ENCODE assay signal across 1 cellular context in the genomic region with DNA sequence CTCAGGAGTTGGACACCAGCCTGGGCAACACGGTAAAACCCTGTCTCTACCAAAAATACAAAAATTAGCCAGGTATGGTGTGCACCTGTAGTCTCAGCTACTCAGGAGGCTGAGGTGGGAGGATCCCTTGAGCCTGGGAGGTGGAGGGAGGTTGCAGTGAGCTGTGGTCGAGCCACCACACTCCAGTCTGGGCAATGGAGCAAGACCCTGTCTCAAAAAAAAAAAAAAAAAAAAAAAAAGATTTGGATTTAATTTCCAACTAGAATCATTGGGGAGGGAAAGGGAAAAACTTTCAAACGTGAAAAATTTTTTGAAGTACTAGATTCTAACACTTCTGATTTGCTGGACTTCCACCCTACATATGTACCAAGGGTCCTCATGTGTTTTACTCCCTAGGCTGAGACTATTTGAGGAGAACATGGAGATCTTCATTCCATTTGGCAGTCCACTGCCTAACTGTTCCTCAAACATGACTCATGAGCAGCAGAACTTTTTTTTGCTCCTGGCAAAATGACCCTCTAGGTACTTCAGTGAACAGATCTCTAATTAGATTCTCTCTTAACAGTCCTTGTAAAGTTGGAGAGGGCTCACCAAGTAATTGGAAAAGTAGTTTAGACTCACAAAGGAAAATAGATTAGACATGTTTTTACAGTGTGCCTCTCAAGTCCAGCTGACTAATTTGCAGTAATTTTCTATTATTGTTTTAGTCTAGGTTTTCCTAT.
A peak's percentile ranks its signal among the peaks of the same experiment; 100 is the strongest.
TF ChIP-seq lines count a peak whose summit lies in the region.

No MANE protein-coding gene starts in this region.

TF ChIP-seq in K562, 482 proteins besides CTCF, POLR2A, EP300 and RAD21 (continued from another document and continues in another):
- TF ChIP-seq, protein P1, sequence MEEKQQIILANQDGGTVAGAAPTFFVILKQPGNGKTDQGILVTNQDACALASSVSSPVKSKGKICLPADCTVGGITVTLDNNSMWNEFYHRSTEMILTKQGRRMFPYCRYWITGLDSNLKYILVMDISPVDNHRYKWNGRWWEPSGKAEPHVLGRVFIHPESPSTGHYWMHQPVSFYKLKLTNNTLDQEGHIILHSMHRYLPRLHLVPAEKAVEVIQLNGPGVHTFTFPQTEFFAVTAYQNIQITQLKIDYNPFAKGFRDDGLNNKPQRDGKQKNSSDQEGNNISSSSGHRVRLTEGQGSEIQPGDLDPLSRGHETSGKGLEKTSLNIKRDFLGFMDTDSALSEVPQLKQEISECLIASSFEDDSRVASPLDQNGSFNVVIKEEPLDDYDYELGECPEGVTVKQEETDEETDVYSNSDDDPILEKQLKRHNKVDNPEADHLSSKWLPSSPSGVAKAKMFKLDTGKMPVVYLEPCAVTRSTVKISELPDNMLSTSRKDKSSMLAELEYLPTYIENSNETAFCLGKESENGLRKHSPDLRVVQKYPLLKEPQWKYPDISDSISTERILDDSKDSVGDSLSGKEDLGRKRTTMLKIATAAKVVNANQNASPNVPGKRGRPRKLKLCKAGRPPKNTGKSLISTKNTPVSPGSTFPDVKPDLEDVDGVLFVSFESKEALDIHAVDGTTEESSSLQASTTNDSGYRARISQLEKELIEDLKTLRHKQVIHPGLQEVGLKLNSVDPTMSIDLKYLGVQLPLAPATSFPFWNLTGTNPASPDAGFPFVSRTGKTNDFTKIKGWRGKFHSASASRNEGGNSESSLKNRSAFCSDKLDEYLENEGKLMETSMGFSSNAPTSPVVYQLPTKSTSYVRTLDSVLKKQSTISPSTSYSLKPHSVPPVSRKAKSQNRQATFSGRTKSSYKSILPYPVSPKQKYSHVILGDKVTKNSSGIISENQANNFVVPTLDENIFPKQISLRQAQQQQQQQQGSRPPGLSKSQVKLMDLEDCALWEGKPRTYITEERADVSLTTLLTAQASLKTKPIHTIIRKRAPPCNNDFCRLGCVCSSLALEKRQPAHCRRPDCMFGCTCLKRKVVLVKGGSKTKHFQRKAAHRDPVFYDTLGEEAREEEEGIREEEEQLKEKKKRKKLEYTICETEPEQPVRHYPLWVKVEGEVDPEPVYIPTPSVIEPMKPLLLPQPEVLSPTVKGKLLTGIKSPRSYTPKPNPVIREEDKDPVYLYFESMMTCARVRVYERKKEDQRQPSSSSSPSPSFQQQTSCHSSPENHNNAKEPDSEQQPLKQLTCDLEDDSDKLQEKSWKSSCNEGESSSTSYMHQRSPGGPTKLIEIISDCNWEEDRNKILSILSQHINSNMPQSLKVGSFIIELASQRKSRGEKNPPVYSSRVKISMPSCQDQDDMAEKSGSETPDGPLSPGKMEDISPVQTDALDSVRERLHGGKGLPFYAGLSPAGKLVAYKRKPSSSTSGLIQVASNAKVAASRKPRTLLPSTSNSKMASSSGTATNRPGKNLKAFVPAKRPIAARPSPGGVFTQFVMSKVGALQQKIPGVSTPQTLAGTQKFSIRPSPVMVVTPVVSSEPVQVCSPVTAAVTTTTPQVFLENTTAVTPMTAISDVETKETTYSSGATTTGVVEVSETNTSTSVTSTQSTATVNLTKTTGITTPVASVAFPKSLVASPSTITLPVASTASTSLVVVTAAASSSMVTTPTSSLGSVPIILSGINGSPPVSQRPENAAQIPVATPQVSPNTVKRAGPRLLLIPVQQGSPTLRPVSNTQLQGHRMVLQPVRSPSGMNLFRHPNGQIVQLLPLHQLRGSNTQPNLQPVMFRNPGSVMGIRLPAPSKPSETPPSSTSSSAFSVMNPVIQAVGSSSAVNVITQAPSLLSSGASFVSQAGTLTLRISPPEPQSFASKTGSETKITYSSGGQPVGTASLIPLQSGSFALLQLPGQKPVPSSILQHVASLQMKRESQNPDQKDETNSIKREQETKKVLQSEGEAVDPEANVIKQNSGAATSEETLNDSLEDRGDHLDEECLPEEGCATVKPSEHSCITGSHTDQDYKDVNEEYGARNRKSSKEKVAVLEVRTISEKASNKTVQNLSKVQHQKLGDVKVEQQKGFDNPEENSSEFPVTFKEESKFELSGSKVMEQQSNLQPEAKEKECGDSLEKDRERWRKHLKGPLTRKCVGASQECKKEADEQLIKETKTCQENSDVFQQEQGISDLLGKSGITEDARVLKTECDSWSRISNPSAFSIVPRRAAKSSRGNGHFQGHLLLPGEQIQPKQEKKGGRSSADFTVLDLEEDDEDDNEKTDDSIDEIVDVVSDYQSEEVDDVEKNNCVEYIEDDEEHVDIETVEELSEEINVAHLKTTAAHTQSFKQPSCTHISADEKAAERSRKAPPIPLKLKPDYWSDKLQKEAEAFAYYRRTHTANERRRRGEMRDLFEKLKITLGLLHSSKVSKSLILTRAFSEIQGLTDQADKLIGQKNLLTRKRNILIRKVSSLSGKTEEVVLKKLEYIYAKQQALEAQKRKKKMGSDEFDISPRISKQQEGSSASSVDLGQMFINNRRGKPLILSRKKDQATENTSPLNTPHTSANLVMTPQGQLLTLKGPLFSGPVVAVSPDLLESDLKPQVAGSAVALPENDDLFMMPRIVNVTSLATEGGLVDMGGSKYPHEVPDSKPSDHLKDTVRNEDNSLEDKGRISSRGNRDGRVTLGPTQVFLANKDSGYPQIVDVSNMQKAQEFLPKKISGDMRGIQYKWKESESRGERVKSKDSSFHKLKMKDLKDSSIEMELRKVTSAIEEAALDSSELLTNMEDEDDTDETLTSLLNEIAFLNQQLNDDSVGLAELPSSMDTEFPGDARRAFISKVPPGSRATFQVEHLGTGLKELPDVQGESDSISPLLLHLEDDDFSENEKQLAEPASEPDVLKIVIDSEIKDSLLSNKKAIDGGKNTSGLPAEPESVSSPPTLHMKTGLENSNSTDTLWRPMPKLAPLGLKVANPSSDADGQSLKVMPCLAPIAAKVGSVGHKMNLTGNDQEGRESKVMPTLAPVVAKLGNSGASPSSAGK (IDR thresholded peaks at IDR 0.05) = 0 out of 2 replicates have a peak, but pooled peaks have one; percentile 31
- TF ChIP-seq SIX5 (IDR thresholded peaks at IDR 0.05; ENCODE audit: borderline replicate concordance in 1 of 2, insufficient read depth in 1 of 2, low read depth in 1 of 2, low read length in 2 of 2) = no peak
- TF ChIP-seq EWSR1 (IDR thresholded peaks at IDR 0.05; ENCODE audit: borderline replicate concordance, low read depth, partially characterized antibody) = no peak
- TF ChIP-seq, protein P2, sequence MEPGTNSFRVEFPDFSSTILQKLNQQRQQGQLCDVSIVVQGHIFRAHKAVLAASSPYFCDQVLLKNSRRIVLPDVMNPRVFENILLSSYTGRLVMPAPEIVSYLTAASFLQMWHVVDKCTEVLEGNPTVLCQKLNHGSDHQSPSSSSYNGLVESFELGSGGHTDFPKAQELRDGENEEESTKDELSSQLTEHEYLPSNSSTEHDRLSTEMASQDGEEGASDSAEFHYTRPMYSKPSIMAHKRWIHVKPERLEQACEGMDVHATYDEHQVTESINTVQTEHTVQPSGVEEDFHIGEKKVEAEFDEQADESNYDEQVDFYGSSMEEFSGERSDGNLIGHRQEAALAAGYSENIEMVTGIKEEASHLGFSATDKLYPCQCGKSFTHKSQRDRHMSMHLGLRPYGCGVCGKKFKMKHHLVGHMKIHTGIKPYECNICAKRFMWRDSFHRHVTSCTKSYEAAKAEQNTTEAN (CRISPR knock-in tag; IDR thresholded peaks at IDR 0.05) = no peak
- TF ChIP-seq, protein P3, sequence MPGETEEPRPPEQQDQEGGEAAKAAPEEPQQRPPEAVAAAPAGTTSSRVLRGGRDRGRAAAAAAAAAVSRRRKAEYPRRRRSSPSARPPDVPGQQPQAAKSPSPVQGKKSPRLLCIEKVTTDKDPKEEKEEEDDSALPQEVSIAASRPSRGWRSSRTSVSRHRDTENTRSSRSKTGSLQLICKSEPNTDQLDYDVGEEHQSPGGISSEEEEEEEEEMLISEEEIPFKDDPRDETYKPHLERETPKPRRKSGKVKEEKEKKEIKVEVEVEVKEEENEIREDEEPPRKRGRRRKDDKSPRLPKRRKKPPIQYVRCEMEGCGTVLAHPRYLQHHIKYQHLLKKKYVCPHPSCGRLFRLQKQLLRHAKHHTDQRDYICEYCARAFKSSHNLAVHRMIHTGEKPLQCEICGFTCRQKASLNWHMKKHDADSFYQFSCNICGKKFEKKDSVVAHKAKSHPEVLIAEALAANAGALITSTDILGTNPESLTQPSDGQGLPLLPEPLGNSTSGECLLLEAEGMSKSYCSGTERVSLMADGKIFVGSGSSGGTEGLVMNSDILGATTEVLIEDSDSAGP (CRISPR knock-in tag; IDR thresholded peaks at IDR 0.05) = no peak
- no peak for TF ChIP-seq ZNF57 (CRISPR knock-in tag; IDR thresholded peaks at IDR 0.05)
- TF ChIP-seq RBM39 (optimal IDR thresholded peaks at IDR 0.05; ENCODE audit: low read depth, low read length) = no peak
- TF ChIP-seq GTF2E2 (tag; IDR thresholded peaks at IDR 0.05) = peak; percentile 80; the same call in 1 of the 2 replicates
- TF ChIP-seq SRF (CRISPR knock-in tag; IDR thresholded peaks at IDR 0.05) = no peak
- TF ChIP-seq, protein P4, sequence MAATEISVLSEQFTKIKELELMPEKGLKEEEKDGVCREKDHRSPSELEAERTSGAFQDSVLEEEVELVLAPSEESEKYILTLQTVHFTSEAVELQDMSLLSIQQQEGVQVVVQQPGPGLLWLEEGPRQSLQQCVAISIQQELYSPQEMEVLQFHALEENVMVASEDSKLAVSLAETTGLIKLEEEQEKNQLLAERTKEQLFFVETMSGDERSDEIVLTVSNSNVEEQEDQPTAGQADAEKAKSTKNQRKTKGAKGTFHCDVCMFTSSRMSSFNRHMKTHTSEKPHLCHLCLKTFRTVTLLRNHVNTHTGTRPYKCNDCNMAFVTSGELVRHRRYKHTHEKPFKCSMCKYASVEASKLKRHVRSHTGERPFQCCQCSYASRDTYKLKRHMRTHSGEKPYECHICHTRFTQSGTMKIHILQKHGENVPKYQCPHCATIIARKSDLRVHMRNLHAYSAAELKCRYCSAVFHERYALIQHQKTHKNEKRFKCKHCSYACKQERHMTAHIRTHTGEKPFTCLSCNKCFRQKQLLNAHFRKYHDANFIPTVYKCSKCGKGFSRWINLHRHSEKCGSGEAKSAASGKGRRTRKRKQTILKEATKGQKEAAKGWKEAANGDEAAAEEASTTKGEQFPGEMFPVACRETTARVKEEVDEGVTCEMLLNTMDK (IDR thresholded peaks at IDR 0.05; ENCODE audit: borderline replicate concordance, insufficient read depth, low read depth, low read length, poor library complexity, severe bottlenecking) = no peak
- no peak for TF ChIP-seq CHD1 (IDR thresholded peaks at IDR 0.05; ENCODE audit: low read length)
- TF ChIP-seq, protein P5, sequence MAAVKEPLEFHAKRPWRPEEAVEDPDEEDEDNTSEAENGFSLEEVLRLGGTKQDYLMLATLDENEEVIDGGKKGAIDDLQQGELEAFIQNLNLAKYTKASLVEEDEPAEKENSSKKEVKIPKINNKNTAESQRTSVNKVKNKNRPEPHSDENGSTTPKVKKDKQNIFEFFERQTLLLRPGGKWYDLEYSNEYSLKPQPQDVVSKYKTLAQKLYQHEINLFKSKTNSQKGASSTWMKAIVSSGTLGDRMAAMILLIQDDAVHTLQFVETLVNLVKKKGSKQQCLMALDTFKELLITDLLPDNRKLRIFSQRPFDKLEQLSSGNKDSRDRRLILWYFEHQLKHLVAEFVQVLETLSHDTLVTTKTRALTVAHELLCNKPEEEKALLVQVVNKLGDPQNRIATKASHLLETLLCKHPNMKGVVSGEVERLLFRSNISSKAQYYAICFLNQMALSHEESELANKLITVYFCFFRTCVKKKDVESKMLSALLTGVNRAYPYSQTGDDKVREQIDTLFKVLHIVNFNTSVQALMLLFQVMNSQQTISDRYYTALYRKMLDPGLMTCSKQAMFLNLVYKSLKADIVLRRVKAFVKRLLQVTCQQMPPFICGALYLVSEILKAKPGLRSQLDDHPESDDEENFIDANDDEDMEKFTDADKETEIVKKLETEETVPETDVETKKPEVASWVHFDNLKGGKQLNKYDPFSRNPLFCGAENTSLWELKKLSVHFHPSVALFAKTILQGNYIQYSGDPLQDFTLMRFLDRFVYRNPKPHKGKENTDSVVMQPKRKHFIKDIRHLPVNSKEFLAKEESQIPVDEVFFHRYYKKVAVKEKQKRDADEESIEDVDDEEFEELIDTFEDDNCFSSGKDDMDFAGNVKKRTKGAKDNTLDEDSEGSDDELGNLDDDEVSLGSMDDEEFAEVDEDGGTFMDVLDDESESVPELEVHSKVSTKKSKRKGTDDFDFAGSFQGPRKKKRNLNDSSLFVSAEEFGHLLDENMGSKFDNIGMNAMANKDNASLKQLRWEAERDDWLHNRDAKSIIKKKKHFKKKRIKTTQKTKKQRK (IDR thresholded peaks at IDR 0.05; ENCODE audit: borderline replicate concordance, low read depth, low read length) = no peak
- TF ChIP-seq ZNF140 (CRISPR knock-in tag; IDR thresholded peaks at IDR 0.05) = no peak
- TF ChIP-seq MCM2 (IDR thresholded peaks at IDR 0.05; ENCODE audit: low read depth) = 0 out of 2 replicates have a peak, but pooled peaks have one; percentile 26
- TF ChIP-seq ZNF197 (CRISPR knock-in tag; IDR thresholded peaks at IDR 0.05; ENCODE audit: low read depth) = peak; percentile 44; the same call in 1 of the 2 replicates
- TF ChIP-seq ZNF253 (CRISPR knock-in tag; conservative IDR thresholded peaks at IDR 0.05) = no peak
- TF ChIP-seq, protein P6, sequence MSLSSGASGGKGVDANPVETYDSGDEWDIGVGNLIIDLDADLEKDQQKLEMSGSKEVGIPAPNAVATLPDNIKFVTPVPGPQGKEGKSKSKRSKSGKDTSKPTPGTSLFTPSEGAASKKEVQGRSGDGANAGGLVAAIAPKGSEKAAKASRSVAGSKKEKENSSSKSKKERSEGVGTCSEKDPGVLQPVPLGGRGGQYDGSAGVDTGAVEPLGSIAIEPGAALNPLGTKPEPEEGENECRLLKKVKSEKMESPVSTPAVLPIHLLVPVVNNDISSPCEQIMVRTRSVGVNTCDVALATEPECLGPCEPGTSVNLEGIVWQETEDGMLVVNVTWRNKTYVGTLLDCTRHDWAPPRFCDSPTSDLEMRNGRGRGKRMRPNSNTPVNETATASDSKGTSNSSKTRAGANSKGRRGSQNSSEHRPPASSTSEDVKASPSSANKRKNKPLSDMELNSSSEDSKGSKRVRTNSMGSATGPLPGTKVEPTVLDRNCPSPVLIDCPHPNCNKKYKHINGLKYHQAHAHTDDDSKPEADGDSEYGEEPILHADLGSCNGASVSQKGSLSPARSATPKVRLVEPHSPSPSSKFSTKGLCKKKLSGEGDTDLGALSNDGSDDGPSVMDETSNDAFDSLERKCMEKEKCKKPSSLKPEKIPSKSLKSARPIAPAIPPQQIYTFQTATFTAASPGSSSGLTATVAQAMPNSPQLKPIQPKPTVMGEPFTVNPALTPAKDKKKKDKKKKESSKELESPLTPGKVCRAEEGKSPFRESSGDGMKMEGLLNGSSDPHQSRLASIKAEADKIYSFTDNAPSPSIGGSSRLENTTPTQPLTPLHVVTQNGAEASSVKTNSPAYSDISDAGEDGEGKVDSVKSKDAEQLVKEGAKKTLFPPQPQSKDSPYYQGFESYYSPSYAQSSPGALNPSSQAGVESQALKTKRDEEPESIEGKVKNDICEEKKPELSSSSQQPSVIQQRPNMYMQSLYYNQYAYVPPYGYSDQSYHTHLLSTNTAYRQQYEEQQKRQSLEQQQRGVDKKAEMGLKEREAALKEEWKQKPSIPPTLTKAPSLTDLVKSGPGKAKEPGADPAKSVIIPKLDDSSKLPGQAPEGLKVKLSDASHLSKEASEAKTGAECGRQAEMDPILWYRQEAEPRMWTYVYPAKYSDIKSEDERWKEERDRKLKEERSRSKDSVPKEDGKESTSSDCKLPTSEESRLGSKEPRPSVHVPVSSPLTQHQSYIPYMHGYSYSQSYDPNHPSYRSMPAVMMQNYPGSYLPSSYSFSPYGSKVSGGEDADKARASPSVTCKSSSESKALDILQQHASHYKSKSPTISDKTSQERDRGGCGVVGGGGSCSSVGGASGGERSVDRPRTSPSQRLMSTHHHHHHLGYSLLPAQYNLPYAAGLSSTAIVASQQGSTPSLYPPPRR (CRISPR knock-in tag; IDR thresholded peaks at IDR 0.05; ENCODE audit: borderline replicate concordance) = no peak
